Comparison of ENCODE assay signal across 1 cellular context in genomic region chr12:108855284-108856169, GRCh38.
TF ChIP-seq lines count a peak whose summit lies in the region.

No MANE protein-coding gene starts in this region.

TF ChIP-seq in K562, 482 proteins besides CTCF, POLR2A, EP300 and RAD21 (continued from another document):
- no peak for TF ChIP-seq RNF219 (CRISPR knock-in tag; IDR thresholded peaks at IDR 0.05)
